Comparison of ENCODE assay signal across 9 cellular contexts in genomic region chr19:12034610-12035009, GRCh38. TPM values are rescaled to one million over a fixed set of nuclear protein-coding genes. Genes with fewer than 3 reads are reported as not detected.
DNase-seq lines count a peak whose midpoint lies in the region; ATAC-seq and TF ChIP-seq lines count a peak whose summit lies in the region.
"Had no signal": no experiment of that assay in that cellular context is flagged by ENCODE, and none has a peak within 500 bp of the region (broad histone marks: within the 10 kb centered on the region; RNA-seq: fewer than 3 reads in every experiment).

No MANE protein-coding gene starts in this region.

- TF ChIP-seq CTCF in brain microvascular endothelial cell (IDR thresholded peaks at IDR 0.05; ENCODE audit: low read depth, low read length, missing control alignments), result no peak
- TF ChIP-seq CTCF in upper lobe of left lung (IDR thresholded peaks at IDR 0.05), result no peak

- H3K4me1 ChIP-seq in upper lobe of left lung, result peaks cover 3 to 19% (median 8%) of the 10 kb centered on the region in 4 donors

- H3K4me1 Mint-ChIP-seq in activated naive CD4-positive, alpha-beta T cell treated with anti-CD3 and anti-CD28 coated beads, Interleukin-2, amount 50 U/mL, for 24 hours, result peaks cover 16% of the 10 kb centered on the region
- peaks cover 5% of the 10 kb centered on the region for H3K4me1 Mint-ChIP-seq in memory B cell

- no peak for ATAC-seq in activated naive CD4-positive, alpha-beta T cell treated with anti-CD3 and anti-CD28 coated beads, Interleukin-2, amount 50 U/mL, for 72 hours
- ATAC-seq in memory B cell (ENCODE audit: low read depth) (no peak), upper lobe of left lung (ENCODE audit: low FRiP score in 2 of 2) (no peak), sciatic nerve (no peak)

- no peak for TF ChIP-seq EP300 in upper lobe of left lung (IDR thresholded peaks at IDR 0.05)

- H3K36me3 Mint-ChIP-seq in activated naive CD4-positive, alpha-beta T cell treated with anti-CD3 and anti-CD28 coated beads, Interleukin-2, amount 50 U/mL, for 24 hours, result peaks cover 4% of the 10 kb centered on the region
- peaks cover 0 to 40% of the 10 kb centered on the region in 2 donors for H3K36me3 Mint-ChIP-seq in activated naive CD4-positive, alpha-beta T cell treated with anti-CD3 and anti-CD28 coated beads, Interleukin-2, amount 50 U/mL, for 72 hours
- no peaks in the 10 kb centered on the region for H3K36me3 Mint-ChIP-seq in memory B cell

- H3K9me3 ChIP-seq in upper lobe of left lung, result no peaks in the 10 kb centered on the region

- H3K4me3 Mint-ChIP-seq in activated naive CD4-positive, alpha-beta T cell treated with anti-CD3 and anti-CD28 coated beads, Interleukin-2, amount 50 U/mL, for 24 hours, result peak overlapping the region; percentile 63
- peak overlapping the region; percentile 59 for H3K4me3 Mint-ChIP-seq in memory B cell

- no peak overlapping the region for H3K27ac ChIP-seq in brain microvascular endothelial cell
- peak overlapping the region; percentile 80 to 90 (median 89) for H3K27ac ChIP-seq in upper lobe of left lung

- H3K4me3 ChIP-seq in brain microvascular endothelial cell (ENCODE audit: low read depth, low read length), result peak overlapping the region; percentile 80
- peak overlapping the region; percentile 38 to 82 (median 66) for H3K4me3 ChIP-seq in upper lobe of left lung

- no peaks in the 10 kb centered on the region for H3K27me3 Mint-ChIP-seq in activated naive CD4-positive, alpha-beta T cell treated with anti-CD3 and anti-CD28 coated beads, Interleukin-2, amount 50 U/mL, for 24 hours
- H3K27me3 Mint-ChIP-seq in memory B cell, result no peaks in the 10 kb centered on the region

- H3K27ac Mint-ChIP-seq in activated naive CD4-positive, alpha-beta T cell treated with anti-CD3 and anti-CD28 coated beads, Interleukin-2, amount 50 U/mL, for 24 hours, result no peak overlapping the region
- H3K27ac Mint-ChIP-seq in activated naive CD4-positive, alpha-beta T cell treated with anti-CD3 and anti-CD28 coated beads, Interleukin-2, amount 50 U/mL, for 72 hours, result no peak overlapping the region
- H3K27ac Mint-ChIP-seq in memory B cell, result peak overlapping the region; percentile 26

- no peaks in the 10 kb centered on the region for H3K9me3 Mint-ChIP-seq in activated naive CD4-positive, alpha-beta T cell treated with anti-CD3 and anti-CD28 coated beads, Interleukin-2, amount 50 U/mL, for 24 hours
- peaks cover 0 to 15% of the 10 kb centered on the region in 2 donors for H3K9me3 Mint-ChIP-seq in activated naive CD4-positive, alpha-beta T cell treated with anti-CD3 and anti-CD28 coated beads, Interleukin-2, amount 50 U/mL, for 72 hours
- no peaks in the 10 kb centered on the region for H3K9me3 Mint-ChIP-seq in memory B cell

- no peak for TF ChIP-seq POLR2A in upper lobe of left lung (IDR thresholded peaks at IDR 0.05)

- H3K36me3 ChIP-seq in brain microvascular endothelial cell (replicated peaks) (no peaks in the 10 kb centered on the region), upper lobe of left lung (no peaks in the 10 kb centered on the region)

- DNase-seq in activated naive CD4-positive, alpha-beta T cell treated with anti-CD3 and anti-CD28 coated beads, Interleukin-2, amount 50 U/mL, for 72 hours (ENCODE audit: low spot score in 2 of 2), result no peak
- no peak for DNase-seq in brain microvascular endothelial cell
- DNase-seq in memory B cell (ENCODE audit: low spot score in 2 of 2), result no peak
- DNase-seq in upper lobe of left lung, result no peak
- no peak for DNase-seq in Ammon's horn (ENCODE audit: low spot score)
- DNase-seq in sciatic nerve (ENCODE audit: low spot score), result no peak
- no peak for DNase-seq in NCI-H1092 (lab: John Stamatoyannopoulos, UW)
- DNase-seq: GDM1 had no signal

- 32 to 39% methylated on average over 7 of the region's 7 CpGs for WGBS in upper lobe of left lung, 2 donors

- in situ Hi-C loops in brain microvascular endothelial cell (cut with HindIII; ENCODE audit: low pct_ligation_motif_present, low sequenced_read_pairs), result no loop called here

- intact Hi-C loops in sciatic nerve (cut with DNase I), result no loop called here

- H3K27me3 ChIP-seq in brain microvascular endothelial cell (replicated peaks) (no peaks in the 10 kb centered on the region), upper lobe of left lung (no peaks in the 10 kb centered on the region)

RNA-seq across cellular contexts. Expression of gene ZNF433, which starts 0.9 kb away (rescaled TPM):
- 1 to 10 TPM; 1.4 to 1.8 TPM for total RNA-seq in activated naive CD4-positive, alpha-beta T cell treated with anti-CD3 and anti-CD28 coated beads, Interleukin-2, amount 50 U/mL, for 72 hours
- total RNA-seq in upper lobe of left lung (10 to 100 TPM in 1 of 6 donors, 1 to 10 TPM in 5; 3.7 to 12.5 (median 6.3) TPM), sciatic nerve (4.8 TPM)

RNA-seq across cellular contexts. Expression of gene ZNF878, which starts 18.2 kb away (rescaled TPM):
- total RNA-seq in activated naive CD4-positive, alpha-beta T cell treated with anti-CD3 and anti-CD28 coated beads, Interleukin-2, amount 50 U/mL, for 72 hours, result 1 to 10 TPM in 1 of 2 donors, under 1 TPM in 1; 0.59 to 1.3 TPM
- total RNA-seq in upper lobe of left lung (under 1 TPM in 3 of 6 donors, not detected in 3; 0.14 to 0.30 (median 0.17) TPM), sciatic nerve (0.27 TPM)

RNA-seq across cellular contexts. Expression of gene ZNF844, which starts 29.9 kb away (rescaled TPM):
- 1 to 10 TPM; 1.6 to 8.3 TPM for total RNA-seq in activated naive CD4-positive, alpha-beta T cell treated with anti-CD3 and anti-CD28 coated beads, Interleukin-2, amount 50 U/mL, for 72 hours
- total RNA-seq in upper lobe of left lung, result 10 to 100 TPM in 3 of 6 donors, 1 to 10 TPM in 3; 2.3 to 14.7 (median 9.8) TPM
- 21.3 TPM for total RNA-seq in sciatic nerve
